In genomic region chr17:57849874-57850754, GRCh38 we compare ENCODE assay signal across 1 cellular context.
A peak's percentile ranks its signal among the peaks of the same experiment; 100 is the strongest.
TF ChIP-seq lines count a peak whose summit lies in the region.

MRPS23 (minus strand) TSS chr17:57850044; CDS start chr17:57850010, 34 bp downstream.

TF ChIP-seq in HEK293, 187 proteins besides CTCF, POLR2A, EP300 and RAD21 (continued from another document and continues in another):
- TF ChIP-seq REST (tag by site-specific recombination; IDR thresholded peaks at IDR 0.05) (peak; percentile 59), ZNF211 (tag by site-specific recombination; IDR thresholded peaks at IDR 0.05; ENCODE audit: low read depth) (no peak), MEIS1 (CRISPR knock-in tag; IDR thresholded peaks at IDR 0.05; ENCODE audit: borderline replicate concordance) (no peak), ZXDB (tag by site-specific recombination; IDR thresholded peaks at IDR 0.05) (peak; percentile 100), ZNF239 (tag by site-specific recombination; IDR thresholded peaks at IDR 0.05) (no peak), PRDM4 (tag by site-specific recombination; IDR thresholded peaks at IDR 0.05) (peak; percentile 37; the same call in 1 of the 2 replicates), ZNF274 (IDR thresholded peaks at IDR 0.05; ENCODE audit: low read length) (no peak), ZNF274 (tag by site-specific recombination; IDR thresholded peaks at IDR 0.05; ENCODE audit: borderline replicate concordance) (no peak), ZEB2 (tag by site-specific recombination; IDR thresholded peaks at IDR 0.05) (peak; percentile 99), ZBTB17 (tag by site-specific recombination; IDR thresholded peaks at IDR 0.05) (peak; percentile 100), GLI2 (tag by site-specific recombination; IDR thresholded peaks at IDR 0.05; ENCODE audit: borderline replicate concordance, low read depth) (no peak), ZNF707 (tag by site-specific recombination; IDR thresholded peaks at IDR 0.05) (no peak), MZF1 (tag by site-specific recombination; IDR thresholded peaks at IDR 0.05; ENCODE audit: borderline replicate concordance) (peak; percentile 64; the same call in 1 of the 2 replicates), ZNF433 (tag by site-specific recombination; IDR thresholded peaks at IDR 0.05; ENCODE audit: low read depth) (no peak), ZNF501 (tag by site-specific recombination; IDR thresholded peaks at IDR 0.05) (peak; percentile 97), ZNF280C (tag by site-specific recombination; IDR thresholded peaks at IDR 0.05) (no peak), ZNF362 (tag by site-specific recombination; IDR thresholded peaks at IDR 0.05) (no peak), ZNF26 (tag by site-specific recombination; IDR thresholded peaks at IDR 0.05) (no peak), ZBTB8A (tag by site-specific recombination; IDR thresholded peaks at IDR 0.05) (peak; percentile 94), HIC1 (tag by site-specific recombination; IDR thresholded peaks at IDR 0.05) (no peak), ZNF248 (tag by site-specific recombination; IDR thresholded peaks at IDR 0.05) (no peak), ZNF302 (tag by site-specific recombination; IDR thresholded peaks at IDR 0.05; ENCODE audit: low read depth) (no peak), AEBP2 (tag by site-specific recombination; IDR thresholded peaks at IDR 0.05; ENCODE audit: borderline replicate concordance) (no peak), ZNF768 (tag by site-specific recombination; IDR thresholded peaks at IDR 0.05) (no peak), ZNF837 (tag by site-specific recombination; IDR thresholded peaks at IDR 0.05) (no peak), ZNF148 (tag by site-specific recombination; IDR thresholded peaks at IDR 0.05; ENCODE audit: borderline replicate concordance) (no peak), ZNF366 (tag by site-specific recombination; conservative IDR thresholded peaks at IDR 0.05) (peak; percentile 50), BCL11B (tag by site-specific recombination; IDR thresholded peaks at IDR 0.05; ENCODE audit: low read depth) (peak; percentile 45; the same call in 1 of the 2 replicates), ZNF19 (tag by site-specific recombination; IDR thresholded peaks at IDR 0.05; ENCODE audit: low read depth) (no peak), ZNF157 (tag by site-specific recombination; IDR thresholded peaks at IDR 0.05) (no peak), ZNF664 (tag by site-specific recombination; IDR thresholded peaks at IDR 0.05) (no peak; the same call in 1 of the 2 replicates), PATZ1 (tag by site-specific recombination; IDR thresholded peaks at IDR 0.05) (peak; percentile 76; the same call in 1 of the 2 replicates), HOXC10 (CRISPR knock-in tag; IDR thresholded peaks at IDR 0.05) (peak; percentile 41; the same call in 1 of the 2 replicates), ZBTB7A (tag by site-specific recombination; IDR thresholded peaks at IDR 0.05; ENCODE audit: low read depth) (no peak; the same call in 1 of the 2 replicates), ZNF530 (tag by site-specific recombination; IDR thresholded peaks at IDR 0.05; ENCODE audit: low read depth) (no peak), OVOL3 (tag by site-specific recombination; IDR thresholded peaks at IDR 0.05) (no peak), ZNF394 (tag by site-specific recombination; IDR thresholded peaks at IDR 0.05; ENCODE audit: borderline replicate concordance) (peak; percentile 89), ZBTB6 (tag by site-specific recombination; IDR thresholded peaks at IDR 0.05) (peak; percentile 93)
